ENCODE assay signal across 1 cellular context in genomic region chr2:187372213-187372612, GRCh38.
TF ChIP-seq lines count a peak whose summit lies in the region.

No MANE protein-coding gene starts in this region.

TF ChIP-seq in IMR-90, 13 proteins besides CTCF, POLR2A, EP300 and RAD21:
- TF ChIP-seq NFE2L2 (IDR thresholded peaks at IDR 0.05; ENCODE audit: low read depth, low read length): no peak
- TF ChIP-seq SMC3 (IDR thresholded peaks at IDR 0.05; ENCODE audit: low read depth, low read length): no peak
- no peak for TF ChIP-seq CEBPB (IDR thresholded peaks at IDR 0.05; ENCODE audit: low read depth, low read length)
- TF ChIP-seq RFX5 (IDR thresholded peaks at IDR 0.05; ENCODE audit: low read depth, low read length): no peak
- no peak for TF ChIP-seq BHLHE40 (IDR thresholded peaks at IDR 0.05; ENCODE audit: low read depth, low read length)
TF ChIP-seq in IMR-90: peak in this region for 0.
